In genomic region chr7:44735403-44736165, GRCh38 we compare ENCODE assay signal across 9 cellular contexts. TPM values are rescaled to one million over a fixed set of nuclear protein-coding genes. Genes with fewer than 3 reads are reported as not detected.
DNase-seq lines count a peak whose midpoint lies in the region; ATAC-seq and TF ChIP-seq lines count a peak whose summit lies in the region.
"Had no signal": no experiment of that assay in that cellular context is flagged by ENCODE, and none has a peak within 500 bp of the region (broad histone marks: within the 10 kb centered on the region; RNA-seq: fewer than 3 reads in every experiment).

No MANE protein-coding gene starts in this region.

- H3K4me3 ChIP-seq in choroid plexus epithelial cell (ENCODE audit: low read depth, low read length) (no peak overlapping the region), body of pancreas (no peak overlapping the region)

- no peak for ATAC-seq in body of pancreas

- no peaks in the 10 kb centered on the region for H3K4me1 ChIP-seq in body of pancreas

- WGBS in body of pancreas, 2 donors: 73 to 90% methylated on average over 5 of the region's 5 CpGs

- peak; percentile 14 to 30 for DNase-seq in activated CD4-positive, alpha-beta T cell treated with anti-CD3 and anti-CD28 coated beads for 24 hours (ENCODE audit: low read depth in 2 of 2)
- DNase-seq in activated CD4-positive, alpha-beta T cell treated with anti-CD3 and anti-CD28 coated beads, Interleukin-2, amount 50 U/mL, for 1 hour: no peak
- DNase-seq in RKO (ENCODE audit: low spot score): peak; percentile 99
- peak; percentile 97 for DNase-seq in choroid plexus epithelial cell (ENCODE audit: low read depth)
- DNase-seq in stimulated activated CD8-positive, alpha-beta memory T cell treated with anti-CD3 and anti-CD28 coated beads, Interleukin-4, amount 100 ng/mL, for 48 hours: peak; percentile 54
- no peak for DNase-seq in body of pancreas
- no peak for DNase-seq in iPS-NIHi7 (ENCODE audit: extremely low spot score)
- DNase-seq in effector CD8-positive, alpha-beta T cell (lab: John Stamatoyannopoulos, UW): no peak

- no peaks in the 10 kb centered on the region for H3K9me3 ChIP-seq in body of pancreas

- TF ChIP-seq CTCF in choroid plexus epithelial cell (conservative IDR thresholded peaks at IDR 0.05; ENCODE audit: low read depth, low read length) (no peak), body of pancreas (IDR thresholded peaks at IDR 0.05) (no peak)

- no peaks in the 10 kb centered on the region for H3K36me3 ChIP-seq in body of pancreas (replicated peaks in 1 of 2; ENCODE audit: insufficient read depth in 1 of 2, low read depth in 2 of 2)

- intact Hi-C loops in body of pancreas (cut with DNase I): no loop called here

- H3K27ac ChIP-seq in body of pancreas: no peak overlapping the region
- H3K27ac ChIP-seq: C4-2B had no signal

- no peak for TF ChIP-seq POLR2A in body of pancreas (IDR thresholded peaks at IDR 0.05)

- no peaks in the 10 kb centered on the region for H3K27me3 ChIP-seq in body of pancreas

RNA-seq across cellular contexts. Expression of gene ZMIZ2, which starts 13.1 kb away (rescaled TPM):
- total RNA-seq in body of pancreas: 10 to 100 TPM; 30.9 to 50.4 TPM

Comparison
In these comparisons a context has a peak if more than half of its experiments do, and no peak if none do; other contexts are left out.
1. DNase-seq: peak in activated CD4-positive, alpha-beta T cell treated with anti-CD3 and anti-CD28 coated beads for 24 hours (2 of 2), RKO (single experiment), choroid plexus epithelial cell (single experiment) and stimulated activated CD8-positive, alpha-beta memory T cell treated with anti-CD3 and anti-CD28 coated beads, Interleukin-4, amount 100 ng/mL, for 48 hours (single experiment); none in activated CD4-positive, alpha-beta T cell treated with anti-CD3 and anti-CD28 coated beads, Interleukin-2, amount 50 U/mL, for 1 hour (single experiment), body of pancreas (0 of 4), iPS-NIHi7 (single experiment) and effector CD8-positive, alpha-beta T cell (single experiment).